In the genomic region with DNA sequence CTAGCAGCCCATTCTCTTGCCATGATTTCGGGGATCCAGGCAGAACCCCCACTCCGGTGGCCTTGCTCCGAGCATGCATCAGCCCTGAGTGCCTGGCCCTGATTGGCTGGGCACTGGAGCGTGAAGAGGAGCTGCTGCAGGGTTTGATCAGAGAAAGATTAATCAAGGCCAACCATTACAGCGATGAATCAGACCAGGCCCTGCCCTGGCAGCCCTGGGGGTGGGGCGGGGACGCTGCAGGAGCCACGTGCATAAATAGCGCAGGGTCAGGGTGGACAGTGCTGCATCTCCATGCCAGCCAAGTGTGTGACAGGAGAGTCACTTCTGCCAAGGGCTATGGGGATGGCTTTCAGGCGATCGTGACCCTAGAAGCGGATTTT, we compare ENCODE assay signal across 14 cellular contexts. TPM values are rescaled to one million over a fixed set of nuclear protein-coding genes. Genes with fewer than 3 reads are reported as not detected.
A peak's percentile ranks its signal among the peaks of the same experiment; 100 is the strongest.
DNase-seq lines count a peak whose midpoint lies in the region; ATAC-seq, FAIRE-seq and TF ChIP-seq lines count a peak whose summit lies in the region.
"Had no signal": no experiment of that assay in that cellular context is flagged by ENCODE, and none has a peak within 500 bp of the region (broad histone marks: within the 10 kb centered on the region; RNA-seq: fewer than 3 reads in every experiment).

No MANE protein-coding gene starts in this region.

- no peaks in the 10 kb centered on the region for H3K27me3 ChIP-seq in liver (ENCODE audit: control insufficient read depth in 4 of 4, insufficient read depth in 4 of 4, low read length in 3 of 4)
- peaks cover 3 to 39% of the 10 kb centered on the region in 2 experiments for H3K27me3 ChIP-seq in HepG2 (ENCODE audit: control insufficient read depth in 1 of 2, insufficient read depth in 2 of 2, low read length in 2 of 2)
- no peaks in the 10 kb centered on the region for H3K27me3 ChIP-seq in WERI-Rb-1 (ENCODE audit: insufficient read depth, low read depth, severe bottlenecking)
- H3K27me3 ChIP-seq: ascending aorta had no signal

- TF ChIP-seq EP300 in HepG2 (IDR thresholded peaks at IDR 0.05; ENCODE audit: low read depth in 2 of 2, low read length in 2 of 2) (no peak), HepG2 (CRISPR knock-in tag; IDR thresholded peaks at IDR 0.05; ENCODE audit: borderline replicate concordance) (no peak)

- no TSS peak for BruUV-seq in HepG2 (replicated peaks; lab: Mats Ljungman, UMichigan)

- H3K36me3 ChIP-seq in liver (ENCODE audit: control insufficient read depth in 4 of 4, insufficient read depth in 3 of 4, low read depth in 1 of 4, low read length in 3 of 4) (no peaks in the 10 kb centered on the region), HepG2 (replicated peaks in 1 of 2; ENCODE audit: control insufficient read depth in 1 of 2, insufficient read depth in 2 of 2, low read length in 2 of 2) (no peaks in the 10 kb centered on the region), WERI-Rb-1 (no peaks in the 10 kb centered on the region)
- H3K36me3 ChIP-seq: ascending aorta; BLaER1 treated with 17β-estradiol and CSF1 and Interleukin-3, amounts not matched to agents 10 nM and 100 nM had no signal

- no peaks in the 10 kb centered on the region for H3K9me3 ChIP-seq in liver (ENCODE audit: control insufficient read depth in 4 of 4, low read length in 3 of 4)
- no peaks in the 10 kb centered on the region for H3K9me3 ChIP-seq in HepG2 (ENCODE audit: low read length)
- H3K9me3 ChIP-seq in WERI-Rb-1 (ENCODE audit: severe bottlenecking), result no peaks in the 10 kb centered on the region
- H3K9me3 ChIP-seq: ascending aorta; BLaER1 treated with 17β-estradiol and CSF1 and Interleukin-3, amounts not matched to agents 10 nM and 100 nM had no signal

- H3K4me3 ChIP-seq in liver (ENCODE audit: low read depth in 1 of 3, low read length in 3 of 3), result no peak overlapping the region
- no peak overlapping the region for H3K4me3 ChIP-seq in HepG2 (replicated peaks in 1 of 3; ENCODE audit: insufficient read depth in 1 of 3, low read depth in 2 of 3, low read length in 3 of 3)
- no peak overlapping the region for H3K4me3 ChIP-seq in WERI-Rb-1 (ENCODE audit: low read depth, low read length)
- H3K4me3 ChIP-seq: ascending aorta; BLaER1 treated with 17β-estradiol and CSF1 and Interleukin-3, amounts not matched to agents 10 nM and 100 nM; lung had no signal

- no peak for TF ChIP-seq CTCF in liver (IDR thresholded peaks at IDR 0.05; ENCODE audit: low read depth, low read length, missing input control)
- TF ChIP-seq CTCF in HepG2 (CRISPR knock-in tag; IDR thresholded peaks at IDR 0.05), result no peak
- no peak for TF ChIP-seq CTCF in WERI-Rb-1 (IDR thresholded peaks at IDR 0.05; ENCODE audit: low read depth, low read length)

- no peak overlapping the region for H3K27ac ChIP-seq in liver (ENCODE audit: low read depth in 1 of 2, low read length in 2 of 2)
- H3K27ac ChIP-seq in HepG2 (ENCODE audit: extremely low read length, insufficient read depth, low read length), result no peak overlapping the region
- no peak overlapping the region for H3K27ac ChIP-seq in WERI-Rb-1
- H3K27ac ChIP-seq: BLaER1 treated with 17β-estradiol and CSF1 and Interleukin-3, amounts not matched to agents 10 nM and 100 nM had no signal

- FAIRE-seq in HepG2 (lab: Jason Lieb, UNC), result no peak
- FAIRE-seq: HTR-8/SVneo had no signal

- WGBS in liver, result 51% methylated on average over 12 of the region's 12 CpGs
- WGBS in HepG2 (ENCODE audit: low lambda C conversion rate), result 36% methylated on average over 11 of the region's 12 CpGs

- no peak overlapping the region for H3K4me2 ChIP-seq in HepG2 (ENCODE audit: low read depth, low read length)

- H3K79me2 ChIP-seq in HepG2 (ENCODE audit: insufficient read depth, low read length), result no peaks in the 10 kb centered on the region

- POLR2A ChIA-PET in HepG2 (lab: Yijun Ruan, JAX), result interaction anchor here (1.2 kb wide), 1 partner anchor 67 kb away, joined by 3 read pairs; no protein-coding TSS in a partner anchor

- no peaks in the 10 kb centered on the region for H4K20me1 ChIP-seq in HepG2 (ENCODE audit: insufficient read depth, low read length)

- TF ChIP-seq RAD21 in liver (IDR thresholded peaks at IDR 0.05) (no peak), HepG2 (CRISPR knock-in tag; IDR thresholded peaks at IDR 0.05) (no peak)

- DNase-seq in HepG2 (ENCODE audit: low spot score), result no peak
- peak; percentile 58 for DNase-seq in WERI-Rb-1
- DNase-seq in left ventricle myocardium superior, result peak; percentile 57
- no peak for DNase-seq in activated gamma-delta T cell (lab: John Stamatoyannopoulos, UW)
- DNase-seq in activated T-cell treated with anti-CD3 and anti-CD28 coated beads for 4 hours, result no peak

- H2AFZ ChIP-seq in HepG2 (ENCODE audit: low read length), result no peak overlapping the region

- TF ChIP-seq POLR2A in HepG2 (IDR thresholded peaks at IDR 0.05; ENCODE audit: insufficient read depth in 1 of 2, low read depth in 2 of 2, low read length in 2 of 2), result no peak

- intact Hi-C loops in HepG2 (cut with micrococcal nuclease; ENCODE audit: unreplicated experiment) (loop anchor here (10.0 kb wide), 1 partner anchor 68 kb away; no protein-coding TSS in a partner anchor), left ventricle myocardium superior (cut with micrococcal nuclease) (loop anchor here (10.0 kb wide), 1 partner anchor 288 kb away; the partner anchor contains the start of gene SZRD1)

- H3K4me1 ChIP-seq in liver (ENCODE audit: control insufficient read depth in 4 of 4, insufficient read depth in 4 of 4, low read length in 3 of 4), result peaks cover 4 to 24% (median 12%) of the 10 kb centered on the region in 4 donors
- H3K4me1 ChIP-seq in HepG2 (ENCODE audit: insufficient read depth, low read length), result peaks cover 55% of the 10 kb centered on the region

- ATAC-seq in HepG2 (no peak), left ventricle myocardium superior (peak; percentile 37), GM19463 (IDR thresholded peaks at IDR 0.05; ENCODE audit: unreplicated experiment) (no peak), HG03469 (IDR thresholded peaks at IDR 0.05; ENCODE audit: unreplicated experiment) (no peak)

- CTCF ChIA-PET in HepG2 (lab: Yijun Ruan, JAX; ENCODE audit: low intra/inter-chr PET ratio, low total read pairs), result interaction anchor here (1.3 kb wide), 1 partner anchor 111 kb away, joined by 5 read pairs; no protein-coding TSS in a partner anchor

- no peak overlapping the region for H3K9ac ChIP-seq in liver (ENCODE audit: low read depth in 1 of 2, low read length in 2 of 2)
- no peak overlapping the region for H3K9ac ChIP-seq in HepG2 (ENCODE audit: insufficient read depth, low read depth, low read length)

- in situ Hi-C loops in HepG2 (cut with HindIII; ENCODE audit: extremely low pct_ligation_motif_present, low pct_unique_long_range_greater_than_20kb), result loop anchor here (5.0 kb wide), 2 partner anchors 105 to 165 kb away; no protein-coding TSS in a partner anchor

RNA-seq across cellular contexts. Expression of gene FAM131C, which starts 3.4 kb away (rescaled TPM):
- total RNA-seq in liver, result not detected
- under 1 TPM; 0.05 to 0.92 TPM for polyA plus RNA-seq in liver
- not detected in 2 replicates for total RNA-seq in HepG2 (2016; rRNA removed; fragmentation: Illumina TruSeq; extraction: Trizol)
- total RNA-seq in HepG2 (2016; cell fraction: cytosol; rRNA removed; fragmentation: Illumina TruSeq; extraction: Trizol; ENCODE audit: low read depth), result not detected in 2 replicates
- total RNA-seq in HepG2 (2016; cell fraction: insoluble cytoplasmic fraction; rRNA removed; fragmentation: Illumina TruSeq; extraction: Trizol), result not detected in 2 replicates
- not detected in 2 replicates for total RNA-seq in HepG2 (2016; cell fraction: membrane; rRNA removed; fragmentation: Illumina TruSeq; extraction: Trizol)
- not detected in 2 replicates for total RNA-seq in HepG2 (2016; cell fraction: nucleus; rRNA removed; fragmentation: Illumina TruSeq; extraction: Trizol)
- 0.07 and 0.10 TPM in 2 replicates for polyA plus RNA-seq in HepG2 (2011; rRNA removed)
- polyA plus RNA-seq in HepG2 (2011; cell fraction: cytosol; rRNA removed), result 0.06 and 0.11 TPM in 2 replicates
- polyA plus RNA-seq in HepG2 (2011; cell fraction: nucleus; rRNA removed), result 0.10 and 0.17 TPM in 2 replicates
- polyA plus RNA-seq in HepG2 (2012), result 0.13 and 0.69 TPM in 2 replicates
- not detected in 2 replicates for polyA plus RNA-seq in HepG2 (2016; cell fraction: cytosol; fragmentation: Illumina TruSeq; extraction: Trizol; ENCODE audit: low read depth)
- polyA plus RNA-seq in HepG2 (2016; cell fraction: insoluble cytoplasmic fraction; fragmentation: Illumina TruSeq; extraction: Trizol; ENCODE audit: low read depth), result not detected in 2 replicates
- polyA plus RNA-seq in HepG2 (2016; cell fraction: membrane; fragmentation: Illumina TruSeq; extraction: Trizol; ENCODE audit: low read depth), result 0.09 TPM in 1 of 2 replicates, not detected in the other
- polyA plus RNA-seq in HepG2 (2016; cell fraction: nucleus; fragmentation: Illumina TruSeq; extraction: Trizol; ENCODE audit: insufficient read depth, low read depth), result not detected in 2 replicates
- polyA minus RNA-seq in HepG2 (2011; rRNA and poly(A)+ RNA removed; ENCODE audit: low replicate concordance), result 0.22 and 1.1 TPM in 2 replicates
- not detected in 2 replicates for polyA minus RNA-seq in HepG2 (2011; cell fraction: cytosol; rRNA and poly(A)+ RNA removed)
- polyA minus RNA-seq in HepG2 (2011; cell fraction: nucleus; rRNA and poly(A)+ RNA removed), result not detected in 2 replicates
- total RNA-seq in left ventricle myocardium superior, result 3.7 TPM
- total RNA-seq: lung had no signal
- polyA plus RNA-seq: lung had no signal

RNA-seq across cellular contexts. Expression of gene CLCNKB, which starts 33.3 kb away (rescaled TPM):
- not detected for total RNA-seq in liver
- polyA plus RNA-seq in liver, result not detected
- total RNA-seq in HepG2 (2016; rRNA removed; fragmentation: Illumina TruSeq; extraction: Trizol), result not detected in 2 replicates
- total RNA-seq in HepG2 (2016; cell fraction: cytosol; rRNA removed; fragmentation: Illumina TruSeq; extraction: Trizol; ENCODE audit: low read depth), result not detected in 2 replicates
- total RNA-seq in HepG2 (2016; cell fraction: insoluble cytoplasmic fraction; rRNA removed; fragmentation: Illumina TruSeq; extraction: Trizol), result not detected in 2 replicates
- not detected in 2 replicates for total RNA-seq in HepG2 (2016; cell fraction: membrane; rRNA removed; fragmentation: Illumina TruSeq; extraction: Trizol)
- not detected in 2 replicates for total RNA-seq in HepG2 (2016; cell fraction: nucleus; rRNA removed; fragmentation: Illumina TruSeq; extraction: Trizol)
- 0.04 TPM in 1 of 2 replicates, not detected in the other for polyA plus RNA-seq in HepG2 (2011; rRNA removed)
- not detected in 2 replicates for polyA plus RNA-seq in HepG2 (2011; cell fraction: cytosol; rRNA removed)
- polyA plus RNA-seq in HepG2 (2011; cell fraction: nucleus; rRNA removed), result 0.09 and 0.13 TPM in 2 replicates
- 0.08 TPM in 1 of 2 replicates, not detected in the other for polyA plus RNA-seq in HepG2 (2012)
- polyA plus RNA-seq in HepG2 (2016; cell fraction: cytosol; fragmentation: Illumina TruSeq; extraction: Trizol; ENCODE audit: low read depth), result not detected in 2 replicates
- polyA plus RNA-seq in HepG2 (2016; cell fraction: insoluble cytoplasmic fraction; fragmentation: Illumina TruSeq; extraction: Trizol; ENCODE audit: low read depth), result not detected in 2 replicates
- not detected in 2 replicates for polyA plus RNA-seq in HepG2 (2016; cell fraction: membrane; fragmentation: Illumina TruSeq; extraction: Trizol; ENCODE audit: low read depth)
- polyA plus RNA-seq in HepG2 (2016; cell fraction: nucleus; fragmentation: Illumina TruSeq; extraction: Trizol; ENCODE audit: insufficient read depth, low read depth), result not detected in 2 replicates
- polyA minus RNA-seq in HepG2 (2011; rRNA and poly(A)+ RNA removed; ENCODE audit: low replicate concordance), result not detected in 2 replicates
- polyA minus RNA-seq in HepG2 (2011; cell fraction: cytosol; rRNA and poly(A)+ RNA removed), result not detected in 2 replicates
- polyA minus RNA-seq in HepG2 (2011; cell fraction: nucleus; rRNA and poly(A)+ RNA removed), result not detected in 2 replicates
- 2.1 TPM for total RNA-seq in left ventricle myocardium superior
- total RNA-seq: activated CD8-positive, alpha-beta memory T cell treated with anti-CD3 and anti-CD28 coated beads for 36 hours; ascending aorta had no signal

RNA-seq across cellular contexts. Expression of gene CLCNKA, which starts 55.0 kb away (rescaled TPM):
- total RNA-seq in liver (not detected), HepG2 (2016; rRNA removed; fragmentation: Illumina TruSeq; extraction: Trizol) (not detected in 2 replicates), left ventricle myocardium superior (0.15 TPM)
- polyA plus RNA-seq in liver (not detected), HepG2 (2011; rRNA removed) (0.03 and 0.07 TPM in 2 replicates)
- not detected in 2 replicates for total RNA-seq in HepG2 (2016; cell fraction: cytosol; rRNA removed; fragmentation: Illumina TruSeq; extraction: Trizol; ENCODE audit: low read depth)
- total RNA-seq in HepG2 (2016; cell fraction: insoluble cytoplasmic fraction; rRNA removed; fragmentation: Illumina TruSeq; extraction: Trizol), result not detected in 2 replicates
- total RNA-seq in HepG2 (2016; cell fraction: membrane; rRNA removed; fragmentation: Illumina TruSeq; extraction: Trizol), result not detected in 2 replicates
- total RNA-seq in HepG2 (2016; cell fraction: nucleus; rRNA removed; fragmentation: Illumina TruSeq; extraction: Trizol), result not detected in 2 replicates
- polyA plus RNA-seq in HepG2 (2011; cell fraction: cytosol; rRNA removed), result not detected in 2 replicates
- polyA plus RNA-seq in HepG2 (2011; cell fraction: nucleus; rRNA removed), result 0.47 and 1.8 TPM in 2 replicates
- 0.25 TPM in 1 of 2 replicates, not detected in the other for polyA plus RNA-seq in HepG2 (2012)
- polyA plus RNA-seq in HepG2 (2016; cell fraction: cytosol; fragmentation: Illumina TruSeq; extraction: Trizol; ENCODE audit: low read depth), result not detected in 2 replicates
- polyA plus RNA-seq in HepG2 (2016; cell fraction: insoluble cytoplasmic fraction; fragmentation: Illumina TruSeq; extraction: Trizol; ENCODE audit: low read depth), result not detected in 2 replicates
- not detected in 2 replicates for polyA plus RNA-seq in HepG2 (2016; cell fraction: membrane; fragmentation: Illumina TruSeq; extraction: Trizol; ENCODE audit: low read depth)
- polyA plus RNA-seq in HepG2 (2016; cell fraction: nucleus; fragmentation: Illumina TruSeq; extraction: Trizol; ENCODE audit: insufficient read depth, low read depth), result not detected in 2 replicates
- polyA minus RNA-seq in HepG2 (2011; rRNA and poly(A)+ RNA removed; ENCODE audit: low replicate concordance), result 0.88 TPM in 1 of 2 replicates, not detected in the other
- polyA minus RNA-seq in HepG2 (2011; cell fraction: cytosol; rRNA and poly(A)+ RNA removed), result not detected in 2 replicates
- 0.75 and 2.3 TPM in 2 replicates for polyA minus RNA-seq in HepG2 (2011; cell fraction: nucleus; rRNA and poly(A)+ RNA removed)
- total RNA-seq: activated CD8-positive, alpha-beta memory T cell treated with anti-CD3 and anti-CD28 coated beads for 36 hours; ascending aorta; pulmonary artery endothelial cell had no signal

RNA-seq across cellular contexts. Expression of gene HSPB7, which starts 59.0 kb away (rescaled TPM):
- total RNA-seq in liver (under 1 TPM; 0.28 to 0.42 TPM), HepG2 (2016; rRNA removed; fragmentation: Illumina TruSeq; extraction: Trizol) (not detected in 2 replicates), left ventricle myocardium superior (3,996 TPM)
- polyA plus RNA-seq in liver (1 to 10 TPM in 1 of 2 donors, under 1 TPM in 1; 0.28 to 1.4 TPM), HepG2 (2011; rRNA removed) (0.10 and 0.20 TPM in 2 replicates)
- total RNA-seq in HepG2 (2016; cell fraction: cytosol; rRNA removed; fragmentation: Illumina TruSeq; extraction: Trizol; ENCODE audit: low read depth), result not detected in 2 replicates
- total RNA-seq in HepG2 (2016; cell fraction: insoluble cytoplasmic fraction; rRNA removed; fragmentation: Illumina TruSeq; extraction: Trizol), result not detected in 2 replicates
- total RNA-seq in HepG2 (2016; cell fraction: membrane; rRNA removed; fragmentation: Illumina TruSeq; extraction: Trizol), result not detected in 2 replicates
- not detected in 2 replicates for total RNA-seq in HepG2 (2016; cell fraction: nucleus; rRNA removed; fragmentation: Illumina TruSeq; extraction: Trizol)
- polyA plus RNA-seq in HepG2 (2011; cell fraction: cytosol; rRNA removed), result 0.05 and 0.16 TPM in 2 replicates
- polyA plus RNA-seq in HepG2 (2011; cell fraction: nucleus; rRNA removed), result 0.31 and 0.32 TPM in 2 replicates
- 0.20 TPM in 2 replicates for polyA plus RNA-seq in HepG2 (2012)
- polyA plus RNA-seq in HepG2 (2016; cell fraction: cytosol; fragmentation: Illumina TruSeq; extraction: Trizol; ENCODE audit: low read depth), result not detected in 2 replicates
- not detected in 2 replicates for polyA plus RNA-seq in HepG2 (2016; cell fraction: insoluble cytoplasmic fraction; fragmentation: Illumina TruSeq; extraction: Trizol; ENCODE audit: low read depth)
- not detected in 2 replicates for polyA plus RNA-seq in HepG2 (2016; cell fraction: membrane; fragmentation: Illumina TruSeq; extraction: Trizol; ENCODE audit: low read depth)
- polyA plus RNA-seq in HepG2 (2016; cell fraction: nucleus; fragmentation: Illumina TruSeq; extraction: Trizol; ENCODE audit: insufficient read depth, low read depth), result not detected in 2 replicates
- 0.47 TPM in 1 of 2 replicates, not detected in the other for polyA minus RNA-seq in HepG2 (2011; rRNA and poly(A)+ RNA removed; ENCODE audit: low replicate concordance)
- not detected in 2 replicates for polyA minus RNA-seq in HepG2 (2011; cell fraction: cytosol; rRNA and poly(A)+ RNA removed)
- 0.50 TPM in 1 of 2 replicates, not detected in the other for polyA minus RNA-seq in HepG2 (2011; cell fraction: nucleus; rRNA and poly(A)+ RNA removed)
- total RNA-seq: activated CD8-positive, alpha-beta memory T cell treated with anti-CD3 and anti-CD28 coated beads for 36 hours; pulmonary artery endothelial cell had no signal

Comparison
In these comparisons a context has a peak if more than half of its experiments do, and no peak if none do; other contexts are left out.
1. DNase-seq: peak in WERI-Rb-1 (single experiment) and left ventricle myocardium superior (single experiment); none in HepG2 (single experiment), activated gamma-delta T cell (single experiment) and activated T-cell treated with anti-CD3 and anti-CD28 coated beads for 4 hours (single experiment).